Comparison of ENCODE assay signal across 8 cellular contexts in the genomic region with DNA sequence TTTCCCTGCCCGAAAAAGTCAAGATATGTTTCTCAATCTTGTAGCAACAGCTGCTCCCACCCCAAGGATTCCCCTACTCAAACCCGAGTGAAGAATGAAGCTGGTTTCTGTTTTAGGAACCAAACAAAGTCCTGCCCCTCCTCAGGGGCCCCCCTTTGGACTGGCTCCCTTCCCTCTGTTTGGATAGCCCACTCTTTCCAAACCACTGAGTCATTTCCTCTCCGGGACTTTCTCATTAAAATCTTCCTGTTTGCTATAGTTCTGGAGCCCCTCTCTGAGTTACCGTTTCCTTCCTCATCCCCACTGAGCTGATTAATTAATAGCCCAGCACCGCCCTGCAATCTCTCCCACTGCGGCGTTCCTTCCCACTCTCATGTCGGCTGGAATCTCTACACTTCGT.
DNase-seq lines count a peak whose midpoint lies in the region; ATAC-seq lines count a peak whose summit lies in the region.

No MANE protein-coding gene starts in this region.

- H3K27me3 ChIP-seq in muscle layer of duodenum (ENCODE audit: low read depth, low read length) = no peaks in the 10 kb centered on the region

- H3K4me3 ChIP-seq in muscle layer of duodenum (ENCODE audit: low read depth in 1 of 2, low read length in 2 of 2) = peak overlapping the region; percentile 48 to 73

- no peak for ATAC-seq in HG02884 (IDR thresholded peaks at IDR 0.05; ENCODE audit: unreplicated experiment)

- peak overlapping the region; percentile 63 for H3K27ac ChIP-seq in muscle layer of duodenum (ENCODE audit: low read length)

- no peaks in the 10 kb centered on the region for H3K9me3 ChIP-seq in muscle layer of duodenum (ENCODE audit: control insufficient read depth in 1 of 2, low read length in 2 of 2)

- no peaks in the 10 kb centered on the region for H3K36me3 ChIP-seq in muscle layer of duodenum (ENCODE audit: control insufficient read depth in 1 of 2, insufficient read depth in 2 of 2, low read length in 2 of 2)

- DNase-seq in A172 (ENCODE audit: low spot score) = peak; percentile 40
- peak; percentile 43 for DNase-seq in MV-4-11 (lab: John Stamatoyannopoulos, UW)
- DNase-seq in dedifferentiated amniotic fluid mesenchymal stem cell (ENCODE audit: extremely low spot score) = peak; percentile 26
- DNase-seq in COR-L47 (lab: John Stamatoyannopoulos, UW) = no peak
- no peak for DNase-seq in stimulated activated CD4-positive, alpha-beta T cell treated with anti-CD3 and anti-CD28 coated beads, Interleukin-1b, Interleukin-23, amount 100 ng/mL, for 48 hours
- no peak for DNase-seq in stimulated activated naive CD4-positive, alpha-beta T cell (lab: John Stamatoyannopoulos, UW)

- H3K4me1 ChIP-seq in muscle layer of duodenum (ENCODE audit: control insufficient read depth in 1 of 2, insufficient read depth in 2 of 2, low read length in 2 of 2) = peaks cover 20 to 21% of the 10 kb centered on the region in 2 donors

Comparison
In these comparisons a context has a peak if more than half of its experiments do, and no peak if none do; other contexts are left out.
1. DNase-seq: peak in A172 (single experiment), MV-4-11 (single experiment) and dedifferentiated amniotic fluid mesenchymal stem cell (single experiment); none in COR-L47 (single experiment), stimulated activated CD4-positive, alpha-beta T cell treated with anti-CD3 and anti-CD28 coated beads, Interleukin-1b, Interleukin-23, amount 100 ng/mL, for 48 hours (single experiment) and stimulated activated naive CD4-positive, alpha-beta T cell (0 of 6).